8 cellular contexts compared by ENCODE assay signal in genomic region chr7:103989200-103989784, GRCh38. TPM values are rescaled to one million over a fixed set of nuclear protein-coding genes. Genes with fewer than 3 reads are reported as not detected.
DNase-seq lines count a peak whose midpoint lies in the region; ATAC-seq and TF ChIP-seq lines count a peak whose summit lies in the region.

TSS of gene RELN (minus strand) at chr7:103989658. CDS start at chr7:103989356, 302 bp downstream.

- no peak for TF ChIP-seq CTCF in activated B cell treated with CpG ODN at 0.5 μM for 24 hours (IDR thresholded peaks at IDR 0.05)
- no peak for TF ChIP-seq CTCF in retinal pigment epithelial cell (conservative IDR thresholded peaks at IDR 0.05; ENCODE audit: low read depth, low read length)

- peaks cover 23 to 41% of the 10 kb centered on the region in 2 donors for H3K27me3 Mint-ChIP-seq in CD8-positive, alpha-beta memory T cell
- H3K27me3 Mint-ChIP-seq in activated B cell treated with CpG ODN at 0.5 μM for 24 hours: peaks cover 42% of the 10 kb centered on the region

- no peak within 1 kb of the TSS for H3K27ac ChIP-seq in CD8-positive, alpha-beta memory T cell (ENCODE audit: low read depth, low read length)

- H3K36me3 Mint-ChIP-seq in CD8-positive, alpha-beta memory T cell: no peaks in the 10 kb centered on the region
- no peaks in the 10 kb centered on the region for H3K36me3 Mint-ChIP-seq in activated B cell treated with CpG ODN at 0.5 μM for 24 hours (ENCODE audit: low read depth)

- H3K27ac Mint-ChIP-seq in CD8-positive, alpha-beta memory T cell: peak within 1 kb of the TSS in 1 of 8 donors; percentile 5
- no peak within 1 kb of the TSS for H3K27ac Mint-ChIP-seq in activated B cell treated with CpG ODN at 0.5 μM for 24 hours

- DNase-seq in CD8-positive, alpha-beta memory T cell: no peak
- DNase-seq in activated B cell treated with CpG ODN at 0.5 μM for 24 hours (no peak), head of caudate nucleus (peak in 34 of 42 donors; percentile 2 to 61 (median 34)), retinal pigment epithelial cell (ENCODE audit: low read depth) (no peak), SW 1271 (lab: John Stamatoyannopoulos, UW) (no peak), RKO (ENCODE audit: low spot score) (no peak), NOMO-1 treated with DMSO at 0.1 percent for 48 hours (lab: John Stamatoyannopoulos, UW; ENCODE audit: unreplicated experiment) (no peak)

- no peaks in the 10 kb centered on the region for H3K9me3 ChIP-seq in CD8-positive, alpha-beta memory T cell (ENCODE audit: low read length)

- H3K4me3 Mint-ChIP-seq in CD8-positive, alpha-beta memory T cell: peak within 1 kb of the TSS in 6 of 7 donors; percentile 29 to 77 (median 64)
- peak within 1 kb of the TSS; percentile 52 for H3K4me3 Mint-ChIP-seq in activated B cell treated with CpG ODN at 0.5 μM for 24 hours

- peaks cover 6 to 16% (median 14%) of the 10 kb centered on the region in 3 donors for H3K4me1 Mint-ChIP-seq in CD8-positive, alpha-beta memory T cell
- H3K4me1 Mint-ChIP-seq in activated B cell treated with CpG ODN at 0.5 μM for 24 hours: peaks cover 11% of the 10 kb centered on the region

- H3K4me3 ChIP-seq in CD8-positive, alpha-beta memory T cell (ENCODE audit: low read length): no peak within 1 kb of the TSS
- peak within 1 kb of the TSS; percentile 69 for H3K4me3 ChIP-seq in retinal pigment epithelial cell (ENCODE audit: low read length)

- no peaks in the 10 kb centered on the region for H3K27me3 ChIP-seq in CD8-positive, alpha-beta memory T cell (ENCODE audit: insufficient read depth, low read length, poor library complexity, severe bottlenecking)

- H3K36me3 ChIP-seq in CD8-positive, alpha-beta memory T cell (ENCODE audit: insufficient read depth, low read length): no peaks in the 10 kb centered on the region

- intact Hi-C loops in activated B cell treated with CpG ODN at 0.5 μM for 24 hours (cut with micrococcal nuclease): no loop called here
- intact Hi-C loops in head of caudate nucleus (cut with DNase I): no loop called here

- no peaks in the 10 kb centered on the region for H3K4me1 ChIP-seq in CD8-positive, alpha-beta memory T cell (ENCODE audit: insufficient read depth, low read length)

- ATAC-seq in HG03442 (IDR thresholded peaks at IDR 0.05; ENCODE audit: unreplicated experiment): peak; percentile 38
- no peak for ATAC-seq in activated B cell treated with CpG ODN at 0.5 μM for 24 hours (ENCODE audit: low read depth)

- CTCF ChIA-PET in CD8-positive, alpha-beta memory T cell (lab: Charles Lee): no interaction called here
- CTCF ChIA-PET in activated B cell treated with CpG ODN at 0.5 μM for 24 hours (lab: Charles Lee): no interaction called here

- H3K9me3 Mint-ChIP-seq in CD8-positive, alpha-beta memory T cell: peaks cover 0 to 2% (median 0%) of the 10 kb centered on the region in 5 donors
- no peaks in the 10 kb centered on the region for H3K9me3 Mint-ChIP-seq in activated B cell treated with CpG ODN at 0.5 μM for 24 hours

- POLR2A ChIA-PET in CD8-positive, alpha-beta memory T cell (lab: Charles Lee): no interaction called here
- POLR2A ChIA-PET in activated B cell treated with CpG ODN at 0.5 μM for 24 hours (lab: Charles Lee): no interaction called here

RNA-seq across cellular contexts. Expression of gene RELN, which starts in this region (rescaled TPM):
- total RNA-seq in CD8-positive, alpha-beta memory T cell: not detected
- not detected for polyA plus RNA-seq in CD8-positive, alpha-beta memory T cell
- not detected in 2 replicates for total RNA-seq in activated B cell treated with CpG ODN at 0.5 μM for 24 hours

Comparison
In these comparisons a context has a peak if more than half of its experiments do, and no peak if none do; other contexts are left out.
1. DNase-seq: peak in head of caudate nucleus (34 of 42); none in CD8-positive, alpha-beta memory T cell (0 of 5), activated B cell treated with CpG ODN at 0.5 μM for 24 hours (single experiment), retinal pigment epithelial cell (single experiment), SW 1271 (0 of 2), RKO (single experiment) and NOMO-1 treated with DMSO at 0.1 percent for 48 hours (single experiment).